27 cellular contexts compared by ENCODE assay signal in the genomic region with DNA sequence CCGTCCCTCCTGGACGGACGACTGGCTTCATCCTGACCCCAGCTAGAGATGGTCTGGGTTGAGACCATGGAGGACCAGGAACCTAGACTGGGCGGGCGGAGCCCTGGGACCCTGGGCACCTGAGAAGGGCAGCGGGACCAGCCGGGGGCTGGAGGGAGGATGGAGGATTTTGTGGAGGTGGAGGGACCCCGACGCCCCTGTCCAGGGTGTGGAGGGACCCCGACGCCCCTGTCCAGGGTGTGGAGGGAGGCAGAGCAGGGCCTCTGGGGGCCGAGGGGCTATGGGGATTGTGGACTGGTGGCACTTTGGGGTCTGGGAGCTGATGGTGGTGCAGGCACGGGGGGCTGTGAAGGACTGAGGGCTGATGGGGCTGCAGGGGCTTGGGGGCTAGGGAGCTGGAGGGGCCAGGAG. TPM values are rescaled to one million over a fixed set of nuclear protein-coding genes. Genes with fewer than 3 reads are reported as not detected.
DNase-seq lines count a peak whose midpoint lies in the region; ATAC-seq and TF ChIP-seq lines count a peak whose summit lies in the region.
"Had no signal": no experiment of that assay in that cellular context is flagged by ENCODE, and none has a peak within 500 bp of the region (broad histone marks: within the 10 kb centered on the region; RNA-seq: fewer than 3 reads in every experiment).

No MANE protein-coding gene starts in this region.

- H2AFZ ChIP-seq in neuronal stem cell (ENCODE audit: low read length), result no peak overlapping the region

- DNase-seq in activated naive CD8-positive, alpha-beta T cell treated with anti-CD3 and anti-CD28 coated beads, Interleukin-2, amount 50 U/mL, for 24 hours, result no peak
- DNase-seq in CD4-positive, alpha-beta T cell, result peak in 1 of 10 experiments; percentile 3
- DNase-seq in activated naive CD8-positive, alpha-beta T cell treated with anti-CD3 and anti-CD28 coated beads for 36 hours, result no peak
- no peak for DNase-seq in neuronal stem cell (ENCODE audit: low spot score)
- no peak for DNase-seq in breast epithelium (ENCODE audit: low spot score in 2 of 2)
- no peak for DNase-seq in NCI-H2227 treated with DMSO at 0.1 percent for 48 hours (lab: John Stamatoyannopoulos, UW)
- no peak for DNase-seq in NOMO-1 treated with dmso at 0.1 percent for 144 hours (lab: John Stamatoyannopoulos, UW; ENCODE audit: unreplicated experiment)
- DNase-seq: activated CD8-positive, alpha-beta memory T cell treated with anti-CD3 and anti-CD28 coated beads for 24 hours; activated T-cell treated with anti-CD3 and anti-CD28 coated beads, Interleukin-2, amount 50 U/mL, for 1 hour; AML-193; DMS153; foreskin melanocyte; mammary epithelial cell; NCI-H1417; NCI-H2029; NCI-H524 treated with DMSO at 0.1 percent for 48 hours; stimulated activated CD4-positive, alpha-beta T cell treated with anti-CD3 and anti-CD28 coated beads, Interleukin-1b, Interleukin-23, amount 100 ng/mL, for 48 hours; stomach; thyroid gland had no signal

- H3K4me1 Mint-ChIP-seq in activated naive CD8-positive, alpha-beta T cell (ENCODE audit: low read depth), result peaks cover 48% of the 10 kb centered on the region
- peaks cover 23% of the 10 kb centered on the region for H3K4me1 Mint-ChIP-seq in activated naive CD8-positive, alpha-beta T cell treated with anti-CD3 and anti-CD28 coated beads, Interleukin-2, amount 50 U/mL, for 24 hours
- peaks cover 17% of the 10 kb centered on the region for H3K4me1 Mint-ChIP-seq in CD4-positive, alpha-beta T cell (ENCODE audit: low read depth)
- H3K4me1 Mint-ChIP-seq in activated naive CD8-positive, alpha-beta T cell treated with anti-CD3 and anti-CD28 coated beads for 36 hours, result peaks cover 29% of the 10 kb centered on the region

- H3K27me3 ChIP-seq in CD4-positive, alpha-beta T cell (ENCODE audit: control insufficient read depth, insufficient read depth, low read length), result no peaks in the 10 kb centered on the region
- H3K27me3 ChIP-seq in neuronal stem cell (ENCODE audit: control insufficient read depth in 3 of 3, insufficient read depth in 3 of 3, low read depth in 1 of 3, low read length in 3 of 3) (no peaks in the 10 kb centered on the region), breast epithelium (peaks cover 0 to 18% of the 10 kb centered on the region in 2 donors)
- H3K27me3 ChIP-seq: ovary, thyroid gland had no signal

- ATAC-seq in activated naive CD8-positive, alpha-beta T cell treated with anti-CD3 and anti-CD28 coated beads, Interleukin-2, amount 50 U/mL, for 24 hours, result no peak
- ATAC-seq in CD4-positive, alpha-beta T cell (ENCODE audit: poor library complexity), result no peak
- ATAC-seq: A549, GM12878 had no signal

- peak overlapping the region; percentile 62 for H3K4me3 Mint-ChIP-seq in activated naive CD8-positive, alpha-beta T cell
- H3K4me3 Mint-ChIP-seq in activated naive CD8-positive, alpha-beta T cell treated with anti-CD3 and anti-CD28 coated beads, Interleukin-2, amount 50 U/mL, for 24 hours, result no peak overlapping the region
- H3K4me3 Mint-ChIP-seq in CD4-positive, alpha-beta T cell, result no peak overlapping the region
- peak overlapping the region; percentile 55 for H3K4me3 Mint-ChIP-seq in activated naive CD8-positive, alpha-beta T cell treated with anti-CD3 and anti-CD28 coated beads for 36 hours
- H3K4me3 Mint-ChIP-seq: brain; T-helper 2 cell treated with Interferon-gamma antibody and Interleukin-4, amounts not matched to agents 5 μg/mL and 100 μg/mL, for 36 hours had no signal

- no peak overlapping the region for H4K91ac ChIP-seq in neuronal stem cell (ENCODE audit: low read depth, low read length, poor library complexity)

- peaks cover 2% of the 10 kb centered on the region for H3K79me1 ChIP-seq in neuronal stem cell (ENCODE audit: low read depth, low read length)

- peak overlapping the region; percentile 67 for H3K18ac ChIP-seq in neuronal stem cell (ENCODE audit: low read length)

- no peak overlapping the region for H3K4ac ChIP-seq in neuronal stem cell (ENCODE audit: low read length)

- no peak for TF ChIP-seq POLR2A in breast epithelium (IDR thresholded peaks at IDR 0.05)

- TF ChIP-seq CTCF in CD4-positive, alpha-beta T cell (IDR thresholded peaks at IDR 0.05), result no peak
- no peak for TF ChIP-seq CTCF in breast epithelium (IDR thresholded peaks at IDR 0.05)

- peak overlapping the region; percentile 85 for H2BK5ac ChIP-seq in neuronal stem cell (ENCODE audit: low read length)

- no peaks in the 10 kb centered on the region for H3K27me3 Mint-ChIP-seq in activated naive CD8-positive, alpha-beta T cell
- H3K27me3 Mint-ChIP-seq in activated naive CD8-positive, alpha-beta T cell treated with anti-CD3 and anti-CD28 coated beads, Interleukin-2, amount 50 U/mL, for 24 hours, result no peaks in the 10 kb centered on the region
- H3K27me3 Mint-ChIP-seq in CD4-positive, alpha-beta T cell, result no peaks in the 10 kb centered on the region
- H3K27me3 Mint-ChIP-seq in activated naive CD8-positive, alpha-beta T cell treated with anti-CD3 and anti-CD28 coated beads for 36 hours, result no peaks in the 10 kb centered on the region
- H3K27me3 Mint-ChIP-seq: brain had no signal

- no peak overlapping the region for H2BK12ac ChIP-seq in neuronal stem cell (ENCODE audit: low read length)

- no peaks in the 10 kb centered on the region for H3K9me3 Mint-ChIP-seq in activated naive CD8-positive, alpha-beta T cell (ENCODE audit: low read depth)
- H3K9me3 Mint-ChIP-seq in activated naive CD8-positive, alpha-beta T cell treated with anti-CD3 and anti-CD28 coated beads, Interleukin-2, amount 50 U/mL, for 24 hours, result no peaks in the 10 kb centered on the region
- no peaks in the 10 kb centered on the region for H3K9me3 Mint-ChIP-seq in CD4-positive, alpha-beta T cell
- H3K9me3 Mint-ChIP-seq in activated naive CD8-positive, alpha-beta T cell treated with anti-CD3 and anti-CD28 coated beads for 36 hours, result no peaks in the 10 kb centered on the region
- H3K9me3 Mint-ChIP-seq: brain; T-helper 2 cell treated with Interferon-gamma antibody and Interleukin-4, amounts not matched to agents 5 μg/mL and 100 μg/mL, for 36 hours had no signal

- H2BK15ac ChIP-seq in neuronal stem cell (ENCODE audit: low read length), result peak overlapping the region; percentile 41

- H3K23ac ChIP-seq in neuronal stem cell (ENCODE audit: low read depth, low read length, poor library complexity), result peak overlapping the region; percentile 48

- no CpG with 5 or more reads among the region's 13 CpGs for WGBS in neuronal stem cell (ENCODE audit: extremely low coverage in 2 of 2, insufficient read length in 2 of 2, insufficient replicate concordance in 1 of 2), 2 donors

- H3K36me3 Mint-ChIP-seq in activated naive CD8-positive, alpha-beta T cell, result no peaks in the 10 kb centered on the region
- no peaks in the 10 kb centered on the region for H3K36me3 Mint-ChIP-seq in activated naive CD8-positive, alpha-beta T cell treated with anti-CD3 and anti-CD28 coated beads, Interleukin-2, amount 50 U/mL, for 24 hours (ENCODE audit: low read depth)
- no peaks in the 10 kb centered on the region for H3K36me3 Mint-ChIP-seq in CD4-positive, alpha-beta T cell (ENCODE audit: low read depth)
- H3K36me3 Mint-ChIP-seq in activated naive CD8-positive, alpha-beta T cell treated with anti-CD3 and anti-CD28 coated beads for 36 hours, result no peaks in the 10 kb centered on the region
- H3K36me3 Mint-ChIP-seq: brain had no signal

- no peak overlapping the region for H3K4me2 ChIP-seq in neuronal stem cell (ENCODE audit: insufficient read depth, low read length, poor library complexity, severe bottlenecking)
- H3K4me2 ChIP-seq: A549, KMS-11, smooth muscle cell had no signal

- no peaks in the 10 kb centered on the region for H3K9me3 ChIP-seq in CD4-positive, alpha-beta T cell (ENCODE audit: control insufficient read depth, low read length)
- H3K9me3 ChIP-seq in neuronal stem cell (replicated peaks in 1 of 2; ENCODE audit: control insufficient read depth in 2 of 2, insufficient read depth in 1 of 2, low read depth in 1 of 2, low read length in 2 of 2), result no peaks in the 10 kb centered on the region
- no peaks in the 10 kb centered on the region for H3K9me3 ChIP-seq in breast epithelium
- H3K9me3 ChIP-seq: A549, ovary, stomach, thyroid gland had no signal

- H2AK5ac ChIP-seq in neuronal stem cell (ENCODE audit: low read depth, low read length), result peak overlapping the region; percentile 10

- peak overlapping the region; percentile 66 for H3K27ac Mint-ChIP-seq in activated naive CD8-positive, alpha-beta T cell
- no peak overlapping the region for H3K27ac Mint-ChIP-seq in activated naive CD8-positive, alpha-beta T cell treated with anti-CD3 and anti-CD28 coated beads, Interleukin-2, amount 50 U/mL, for 24 hours
- H3K27ac Mint-ChIP-seq in CD4-positive, alpha-beta T cell, result peak overlapping the region; percentile 39
- peak overlapping the region; percentile 83 for H3K27ac Mint-ChIP-seq in activated naive CD8-positive, alpha-beta T cell treated with anti-CD3 and anti-CD28 coated beads for 36 hours
- H3K27ac Mint-ChIP-seq: brain; T-helper 2 cell treated with Interferon-gamma antibody and Interleukin-4, amounts not matched to agents 5 μg/mL and 100 μg/mL, for 36 hours had no signal

- no peak overlapping the region for H2BK120ac ChIP-seq in neuronal stem cell (ENCODE audit: low read depth, low read length)

- H3K4me3 ChIP-seq in neuronal stem cell (ENCODE audit: low read length in 2 of 2) (no peak overlapping the region), breast epithelium (no peak overlapping the region)
- H3K4me3 ChIP-seq: A549, GM12878, ovary, smooth muscle cell, stomach, thyroid gland had no signal

- H3K14ac ChIP-seq in neuronal stem cell (ENCODE audit: low read length), result no peak overlapping the region

- H3K9ac ChIP-seq in neuronal stem cell (ENCODE audit: low read depth, low read length, poor library complexity), result peak overlapping the region; percentile 37
- H3K9ac ChIP-seq: KMS-11 had no signal

- peak overlapping the region; percentile 9 for H4K8ac ChIP-seq in neuronal stem cell (ENCODE audit: low read depth, low read length)

- CTCF ChIA-PET in CD4-positive, alpha-beta T cell (lab: Charles Lee), result interaction anchor here (1.3 kb wide), 1 partner anchor 8 kb away, joined by 3 read pairs; no protein-coding TSS in a partner anchor

- no peak overlapping the region for H3K27ac ChIP-seq in CD4-positive, alpha-beta T cell (ENCODE audit: low read depth, low read length)
- H3K27ac ChIP-seq in neuronal stem cell (replicated peaks; ENCODE audit: low read length), result no peak overlapping the region
- no peak overlapping the region for H3K27ac ChIP-seq in breast epithelium
- H3K27ac ChIP-seq: A549, KMS-11, ovary, stomach, thyroid gland had no signal

- POLR2A ChIA-PET in CD4-positive, alpha-beta T cell (lab: Charles Lee), result interaction anchor here (1.1 to 2.4 kb wide), 4 partner anchors 9 to 17 kb away, joined by 3 to 10 read pairs (median 6); a partner anchor contains a TSS

- no peaks in the 10 kb centered on the region for H3K36me3 ChIP-seq in neuronal stem cell (replicated peaks in 1 of 2; ENCODE audit: control insufficient read depth in 2 of 2, insufficient read depth in 2 of 2, low read length in 2 of 2)
- H3K36me3 ChIP-seq in breast epithelium, result no peaks in the 10 kb centered on the region
- H3K36me3 ChIP-seq: ovary, stomach, thyroid gland had no signal

- intact Hi-C loops in CD4-positive, alpha-beta T cell (cut with DNase I, micrococcal nuclease), result no loop called here
- intact Hi-C loops in breast epithelium (cut with DNase I; ENCODE audit: low total_unique reads), result no loop called here

- H3K4me1 ChIP-seq in neuronal stem cell (ENCODE audit: control insufficient read depth in 2 of 2, insufficient read depth in 1 of 2, low read depth in 1 of 2, low read length in 2 of 2) (peaks cover 0 to 6% of the 10 kb centered on the region in 2 donors), breast epithelium (no peaks in the 10 kb centered on the region)
- H3K4me1 ChIP-seq: A549 had no signal

RNA-seq across cellular contexts. Expression of a gene that starts 7.2 kb away (rescaled TPM):
- 1 to 10 TPM; 2.1 to 2.4 TPM for total RNA-seq in CD4-positive, alpha-beta T cell
- total RNA-seq in activated naive CD8-positive, alpha-beta T cell treated with anti-CD3 and anti-CD28 coated beads for 36 hours, result 1 to 10 TPM; 1.1 to 1.2 TPM
- 0.24 TPM for polyA plus RNA-seq in neuronal stem cell (2013, experiment 1 of 2)
- 0.17 TPM for polyA plus RNA-seq in neuronal stem cell (2013, experiment 2 of 2)
- total RNA-seq in breast epithelium, result 1 to 10 TPM; 1.3 TPM
- total RNA-seq: smooth muscle cell had no signal

RNA-seq across cellular contexts. Expression of a gene that starts 8.7 kb away (rescaled TPM):
- 10 to 100 TPM; 19.7 to 19.9 TPM for total RNA-seq in CD4-positive, alpha-beta T cell
- total RNA-seq in activated naive CD8-positive, alpha-beta T cell treated with anti-CD3 and anti-CD28 coated beads for 36 hours, result 10 to 100 TPM; 18.1 to 19.3 TPM
- 1.3 TPM for polyA plus RNA-seq in neuronal stem cell (2013, experiment 1 of 2)
- polyA plus RNA-seq in neuronal stem cell (2013, experiment 2 of 2), result 1.4 TPM
- 1 to 10 TPM; 3.4 to 4.1 (median 3.9) TPM for total RNA-seq in breast epithelium

RNA-seq across cellular contexts. Expression of a gene that starts 16.9 kb away (rescaled TPM):
- 100 to 1,000 TPM; 373 to 378 TPM for total RNA-seq in CD4-positive, alpha-beta T cell
- total RNA-seq in activated naive CD8-positive, alpha-beta T cell treated with anti-CD3 and anti-CD28 coated beads for 36 hours, result 100 to 1,000 TPM; 294 to 304 TPM
- polyA plus RNA-seq in neuronal stem cell (2013, experiment 1 of 2), result 106 TPM
- 98.6 TPM for polyA plus RNA-seq in neuronal stem cell (2013, experiment 2 of 2)
- total RNA-seq in breast epithelium, result 100 to 1,000 TPM; 218 to 413 (median 333) TPM

RNA-seq across cellular contexts. Expression of a gene that starts 47.8 kb away (rescaled TPM):
- 100 to 1,000 TPM; 120 to 128 TPM for total RNA-seq in CD4-positive, alpha-beta T cell
- total RNA-seq in activated naive CD8-positive, alpha-beta T cell treated with anti-CD3 and anti-CD28 coated beads for 36 hours, result 10 to 100 TPM; 75.0 to 82.4 TPM
- 69.3 TPM for polyA plus RNA-seq in neuronal stem cell (2013, experiment 1 of 2)
- 63.2 TPM for polyA plus RNA-seq in neuronal stem cell (2013, experiment 2 of 2)
- 100 to 1,000 TPM in 2 of 3 donors, 10 to 100 TPM in 1; 76.4 to 108 (median 102) TPM for total RNA-seq in breast epithelium

RNA-seq across cellular contexts. Expression of a gene that starts 50.9 kb away (rescaled TPM):
- 10 to 100 TPM; 80.8 to 82.2 TPM for total RNA-seq in CD4-positive, alpha-beta T cell
- total RNA-seq in activated naive CD8-positive, alpha-beta T cell treated with anti-CD3 and anti-CD28 coated beads for 36 hours, result 10 to 100 TPM; 13.7 to 14.9 TPM
- 7.3 TPM for polyA plus RNA-seq in neuronal stem cell (2013, experiment 1 of 2)
- polyA plus RNA-seq in neuronal stem cell (2013, experiment 2 of 2), result 7.9 TPM
- total RNA-seq in breast epithelium, result 10 to 100 TPM in 2 of 3 donors, 1 to 10 TPM in 1; 3.0 to 40.0 (median 27.9) TPM

Comparison
In these comparisons a context has a peak if more than half of its experiments do, and no peak if none do; other contexts are left out.
1. H3K4me3 Mint-ChIP-seq: peak in activated naive CD8-positive, alpha-beta T cell (single experiment) and activated naive CD8-positive, alpha-beta T cell treated with anti-CD3 and anti-CD28 coated beads for 36 hours (single experiment); none in activated naive CD8-positive, alpha-beta T cell treated with anti-CD3 and anti-CD28 coated beads, Interleukin-2, amount 50 U/mL, for 24 hours (single experiment) and CD4-positive, alpha-beta T cell (single experiment).